9 cellular contexts compared by ENCODE assay signal in genomic region chr15:66803182-66803729, GRCh38.
A peak's percentile ranks its signal among the peaks of the same experiment; 100 is the strongest.
DNase-seq lines count a peak whose midpoint lies in the region; ATAC-seq, FAIRE-seq and TF ChIP-seq lines count a peak whose summit lies in the region.
"Had no signal": no experiment of that assay in that cellular context is flagged by ENCODE, and none has a peak within 500 bp of the region (broad histone marks: within the 10 kb centered on the region; RNA-seq: fewer than 3 reads in every experiment).

No MANE protein-coding gene starts in this region.

- H3K27ac Mint-ChIP-seq in MCF 10A (ENCODE audit: low read depth, unreplicated experiment), result peak overlapping the region; percentile 98

- no peaks in the 10 kb centered on the region for H3K9me3 ChIP-seq in stomach

- H3K27me3 Mint-ChIP-seq in MCF 10A (ENCODE audit: insufficient read depth, unreplicated experiment), result no peaks in the 10 kb centered on the region

- H3K4me3 ChIP-seq in AG04449 (ENCODE audit: low read depth, low read length) (no peak overlapping the region; the same call in 1 of the 2 replicates), stomach (no peak overlapping the region)

- peaks cover 13% of the 10 kb centered on the region for H3K36me3 Mint-ChIP-seq in MCF 10A (ENCODE audit: insufficient read depth, unreplicated experiment)

- peaks cover 18 to 25% (median 22%) of the 10 kb centered on the region in 4 donors for H3K4me1 ChIP-seq in stomach

- no peaks in the 10 kb centered on the region for H3K36me3 ChIP-seq in stomach

- 8 to 29% (median 19%) methylated on average over 6 to 12 of the region's 12 CpGs for WGBS in stomach, 5 donors

- intact Hi-C loops in MCF 10A (cut with micrococcal nuclease) (loop anchor here (5.0 to 10.0 kb wide), 2 partner anchors 39 to 252 kb away; no protein-coding TSS in a partner anchor), stomach (cut with DNase I; ENCODE audit: low total_unique reads) (no loop called here)

- ATAC-seq in stimulated activated naive CD8-positive, alpha-beta T cell treated with anti-CD3 and anti-CD28 coated beads, Interleukin-15, Interleukin-2, amounts not matched to agents 100 U/mL and 50 U/mL, for 24 hours, result no peak
- ATAC-seq in HG02759 (IDR thresholded peaks at IDR 0.05; ENCODE audit: unreplicated experiment), result no peak

- TF ChIP-seq EP300 in stomach (IDR thresholded peaks at IDR 0.05), result no peak

- DNase-seq in AG04449 (ENCODE audit: low read depth, low spot score) (peak; percentile 82), HTR-8/SVneo (ENCODE audit: insufficient read length, low spot score) (peak; percentile 95), MCF 10A (ENCODE audit: unreplicated experiment) (peak; percentile 97), islet precursor cell (peak; percentile 99), stomach (peak; percentile 94), NCI-H187 (lab: John Stamatoyannopoulos, UW) (no peak)
- DNase-seq in stimulated activated naive CD8-positive, alpha-beta T cell treated with anti-CD3 and anti-CD28 coated beads, Interleukin-15, Interleukin-2, amounts not matched to agents 100 U/mL and 50 U/mL, for 24 hours, result no peak

- BruUV-seq in MCF 10A (replicated peaks; lab: Mats Ljungman, UMichigan), result no TSS peak

- TF ChIP-seq CTCF in AG04449 (IDR thresholded peaks at IDR 0.05; ENCODE audit: insufficient read depth, low read length, missing control alignments) (no peak), MCF 10A (IDR thresholded peaks at IDR 0.05; ENCODE audit: unreplicated experiment) (no peak), stomach (IDR thresholded peaks at IDR 0.05) (no peak)

- H3K27me3 ChIP-seq in stomach, result no peaks in the 10 kb centered on the region

- H3K4me3 Mint-ChIP-seq in MCF 10A (ENCODE audit: unreplicated experiment), result peak overlapping the region; percentile 50

- H3K27ac ChIP-seq in stomach, result peak overlapping the region; percentile 69 to 91 (median 83)

- CTCF ChIA-PET in AG04449 (lab: Yijun Ruan, JAX), result interaction anchor here (0.8 to 2.1 kb wide), 6 partner anchors 14 to 60 kb away, joined by 3 to 9 read pairs (median 4); no protein-coding TSS in a partner anchor
- CTCF ChIA-PET in MCF 10A (lab: Yijun Ruan, JAX), result interaction anchor here (0.7 to 1.6 kb wide), 4 partner anchors 13 to 75 kb away, joined by 3 to 6 read pairs (median 4); no protein-coding TSS in a partner anchor

- H3K9me3 Mint-ChIP-seq in MCF 10A (ENCODE audit: unreplicated experiment), result no peaks in the 10 kb centered on the region

- POLR2A ChIA-PET in AG04449 (lab: Yijun Ruan, JAX) (interaction anchor here (0.6 to 1.5 kb wide), 4 partner anchors 12 to 31 kb away, joined by 3 to 5 read pairs (median 4); no protein-coding TSS in a partner anchor), MCF 10A (lab: Yijun Ruan, JAX) (interaction anchor here (0.6 to 1.0 kb wide), 4 partner anchors 13 to 103 kb away, joined by 3 to 4 read pairs (median 3); no protein-coding TSS in a partner anchor)

- peak; percentile 87 for FAIRE-seq in HTR-8/SVneo (lab: Jason Lieb, UNC)
- FAIRE-seq: GM18507 had no signal

- peaks cover 32% of the 10 kb centered on the region for H3K4me1 Mint-ChIP-seq in MCF 10A (ENCODE audit: insufficient read depth, unreplicated experiment)

- TF ChIP-seq POLR2A in stomach (IDR thresholded peaks at IDR 0.05), result no peak

Comparison
In these comparisons a context has a peak if more than half of its experiments do, and no peak if none do; other contexts are left out.
1. DNase-seq: peak in AG04449 (single experiment), HTR-8/SVneo (single experiment), MCF 10A (single experiment), islet precursor cell (single experiment) and stomach (single experiment); none in stimulated activated naive CD8-positive, alpha-beta T cell treated with anti-CD3 and anti-CD28 coated beads, Interleukin-15, Interleukin-2, amounts not matched to agents 100 U/mL and 50 U/mL, for 24 hours (single experiment) and NCI-H187 (0 of 2).